ENCODE assay signal across 8 cellular contexts in genomic region chr16:4271176-4272113, GRCh38. TPM values are rescaled to one million over a fixed set of nuclear protein-coding genes. Genes with fewer than 3 reads are reported as not detected.
DNase-seq lines count a peak whose midpoint lies in the region; ATAC-seq and TF ChIP-seq lines count a peak whose summit lies in the region.

No MANE protein-coding gene starts in this region.

- peak overlapping the region; percentile 95 for H3K4me3 ChIP-seq in choroid plexus epithelial cell (ENCODE audit: low read depth, low read length)

- POLR2A ChIA-PET in activated CD4-positive, alpha-beta T cell treated with anti-CD3 and anti-CD28 coated beads for 36 hours (lab: Charles Lee) = interaction anchor here (0.6 to 2.7 kb wide), 4 partner anchors 18 to 741 kb away, joined by 3 to 29 read pairs (median 3); no protein-coding TSS in a partner anchor

- H3K36me3 Mint-ChIP-seq in activated CD4-positive, alpha-beta T cell treated with anti-CD3 and anti-CD28 coated beads for 36 hours (ENCODE audit: low read depth) = peaks cover 4% of the 10 kb centered on the region

- no peak for TF ChIP-seq CTCF in choroid plexus epithelial cell (conservative IDR thresholded peaks at IDR 0.05; ENCODE audit: low read depth, low read length)

- ATAC-seq in GM19023 (IDR thresholded peaks at IDR 0.05; ENCODE audit: unreplicated experiment) = peak; percentile 65
- ATAC-seq in HG03280 (IDR thresholded peaks at IDR 0.05; ENCODE audit: unreplicated experiment) = peak; percentile 71
- peak; percentile 85 for ATAC-seq in activated CD4-positive, alpha-beta T cell treated with anti-CD3 and anti-CD28 coated beads for 36 hours

- DNase-seq in AG08396 (ENCODE audit: low spot score) (peak; percentile 92), NCI-H446 treated with DMSO at 0.1 percent for 48 hours (lab: John Stamatoyannopoulos, UW) (peak; percentile 85), choroid plexus epithelial cell (ENCODE audit: low read depth) (peak; percentile 95), left kidney (ENCODE audit: low read depth, low spot score) (peak; percentile 97)
- peak; percentile 96 for DNase-seq in activated CD4-positive, alpha-beta T cell treated with anti-CD3 and anti-CD28 coated beads for 36 hours
- peak; percentile 80 to 83 for DNase-seq in stimulated activated CD4-positive, alpha-beta T cell treated with anti-CD3 and anti-CD28 coated beads, Interleukin-1b, Interleukin-23, amount 100 ng/mL, for 4 hours (ENCODE audit: low read depth in 2 of 2)

- intact Hi-C loops in activated CD4-positive, alpha-beta T cell treated with anti-CD3 and anti-CD28 coated beads for 36 hours (cut with DNase I, micrococcal nuclease) = loop anchor here (1.0 to 5.0 kb wide), 18 partner anchors 17 to 1007 kb away; partner anchors contain the start of genes PAM16 (in 2 of the 2), ADCY9 (in 1 of the 2), ANKS3 (in 1 of the 2) and CDIP1 (in 1 of the 2)

- CTCF ChIA-PET in activated CD4-positive, alpha-beta T cell treated with anti-CD3 and anti-CD28 coated beads for 36 hours (lab: Charles Lee) = interaction anchor here (0.6 to 3.7 kb wide), 5 partner anchors 10 to 405 kb away, joined by 3 to 37 read pairs (median 3); no protein-coding TSS in a partner anchor

- H3K27me3 Mint-ChIP-seq in activated CD4-positive, alpha-beta T cell treated with anti-CD3 and anti-CD28 coated beads for 36 hours = no peaks in the 10 kb centered on the region

- peak overlapping the region; percentile 84 for H3K4me3 Mint-ChIP-seq in activated CD4-positive, alpha-beta T cell treated with anti-CD3 and anti-CD28 coated beads for 36 hours

- H3K4me1 Mint-ChIP-seq in activated CD4-positive, alpha-beta T cell treated with anti-CD3 and anti-CD28 coated beads for 36 hours = peaks cover 12% of the 10 kb centered on the region

- H3K27ac Mint-ChIP-seq in activated CD4-positive, alpha-beta T cell treated with anti-CD3 and anti-CD28 coated beads for 36 hours = peak overlapping the region; percentile 94

- H3K9me3 Mint-ChIP-seq in activated CD4-positive, alpha-beta T cell treated with anti-CD3 and anti-CD28 coated beads for 36 hours (ENCODE audit: low read depth) = no peaks in the 10 kb centered on the region

RNA-seq across cellular contexts. Expression of gene TFAP4, which starts 1.4 kb away (rescaled TPM):
- 10 to 100 TPM; 31.0 to 42.4 TPM for total RNA-seq in activated CD4-positive, alpha-beta T cell treated with anti-CD3 and anti-CD28 coated beads for 36 hours

RNA-seq across cellular contexts. Expression of gene SRL, which starts 29.6 kb away (rescaled TPM):
- not detected for total RNA-seq in activated CD4-positive, alpha-beta T cell treated with anti-CD3 and anti-CD28 coated beads for 36 hours

RNA-seq across cellular contexts. Expression of gene GLIS2, which starts 44.4 kb away (rescaled TPM):
- total RNA-seq in activated CD4-positive, alpha-beta T cell treated with anti-CD3 and anti-CD28 coated beads for 36 hours = under 1 TPM; 0.27 to 0.30 TPM

Comparison
In these comparisons a context has a peak if more than half of its experiments do, and no peak if none do; other contexts are left out.
1. Peak in every context shown above with its lines: DNase-seq, ATAC-seq and H3K4me3 ChIP-seq.